In genomic region chr6:30672445-30673253, GRCh38 we compare ENCODE assay signal across 8 cellular contexts. TPM values are rescaled to one million over a fixed set of nuclear protein-coding genes. Genes with fewer than 3 reads are reported as not detected.
DNase-seq lines count a peak whose midpoint lies in the region; ATAC-seq lines count a peak whose summit lies in the region.

TSS of gene DHX16 (minus strand) at chr6:30673006. CDS start at chr6:30672841, 165 bp downstream.

- DNase-seq in DMS153 treated with DMSO at 0.1 percent for 48 hours (lab: John Stamatoyannopoulos, UW; ENCODE audit: unreplicated experiment) = peak; percentile 96
- DNase-seq in Karpas-422 = peak; percentile 98
- DNase-seq in RPMI7951 (ENCODE audit: low read depth) = peak; percentile 99
- peak; percentile 85 for DNase-seq in activated T-helper 1 cell treated with anti-CD3 and anti-CD28 coated beads, Interleukin-12 subunit alpha, Interleukin-12 subunit beta, Interleukin-2, Interleukin-4 antibody, amounts not matched to agents 30 ng/mL and 10 ng/mL and 1 ng/mL, durations not matched to agents 14 hours and 24 hours and 36 hours (ENCODE audit: low spot score)
- peak; percentile 98 for DNase-seq in fibroblast of gingiva (ENCODE audit: low read depth)
- peak; percentile 92 for DNase-seq in naive B cell

- peak within 1 kb of the TSS; percentile 77 for H2AFZ ChIP-seq in Karpas-422 (ENCODE audit: low read length)

- peaks cover 5% of the 10 kb centered on the region; the same call in 1 of the 2 replicates for H4K20me1 ChIP-seq in Karpas-422 (ENCODE audit: insufficient read depth, low read depth, low read length)

- no peaks in the 10 kb centered on the region for H3K9me2 ChIP-seq in Karpas-422 (replicated peaks; ENCODE audit: insufficient read depth, low read length)

- H3K4me2 ChIP-seq in Karpas-422 (ENCODE audit: low read depth, low read length, poor library complexity, severe bottlenecking) = peak within 1 kb of the TSS; percentile 81

- peaks cover 28% of the 10 kb centered on the region for H3K4me1 Mint-ChIP-seq in activated T-helper 1 cell treated with anti-CD3 and anti-CD28 coated beads, Interleukin-12 subunit alpha, Interleukin-12 subunit beta, Interleukin-2, Interleukin-4 antibody, amounts not matched to agents 30 ng/mL and 10 ng/mL and 1 ng/mL, durations not matched to agents 14 hours and 24 hours and 36 hours (ENCODE audit: low read depth)
- peaks cover 27 to 43% (median 32%) of the 10 kb centered on the region in 3 donors for H3K4me1 Mint-ChIP-seq in naive B cell
- peaks cover 44% of the 10 kb centered on the region for H3K4me1 Mint-ChIP-seq in stimulated activated memory B cell treated with anti-CD40 and anti-IgM and Interleukin-4, amounts not matched to agents 10 μg/mL and 1 μg/mL and 100 μg/mL, for 72 hours

- peak within 1 kb of the TSS; percentile 99 for H3K4me3 ChIP-seq in Karpas-422 (ENCODE audit: low read length)

- peak within 1 kb of the TSS; percentile 24 for H3K27ac ChIP-seq in Karpas-422 (ENCODE audit: low read length)

- peaks cover 16% of the 10 kb centered on the region for H3K4me1 ChIP-seq in Karpas-422 (ENCODE audit: low read length)

- H3K9ac ChIP-seq in Karpas-422 (ENCODE audit: low read length) = peak within 1 kb of the TSS; percentile 94

- no peaks in the 10 kb centered on the region for H3K27me3 ChIP-seq in Karpas-422 (ENCODE audit: low read length)

- peak within 1 kb of the TSS; percentile 76 for H3K27ac Mint-ChIP-seq in activated T-helper 1 cell treated with anti-CD3 and anti-CD28 coated beads, Interleukin-12 subunit alpha, Interleukin-12 subunit beta, Interleukin-2, Interleukin-4 antibody, amounts not matched to agents 30 ng/mL and 10 ng/mL and 1 ng/mL, durations not matched to agents 14 hours and 24 hours and 36 hours
- H3K27ac Mint-ChIP-seq in naive B cell = peak within 1 kb of the TSS; percentile 81 to 96 (median 88)
- H3K27ac Mint-ChIP-seq in stimulated activated memory B cell treated with anti-CD40 and anti-IgM and Interleukin-4, amounts not matched to agents 10 μg/mL and 1 μg/mL and 100 μg/mL, for 72 hours = peak within 1 kb of the TSS; percentile 81

- intact Hi-C loops in activated T-helper 1 cell treated with anti-CD3 and anti-CD28 coated beads, Interleukin-12 subunit alpha, Interleukin-12 subunit beta, Interleukin-2, Interleukin-4 antibody, amounts not matched to agents 30 ng/mL and 10 ng/mL and 1 ng/mL, durations not matched to agents 14 hours and 24 hours and 36 hours (cut with micrococcal nuclease) = loop anchor here (1.0 to 5.0 kb wide), 8 partner anchors 10 to 325 kb away; partner anchors contain the start of genes ATAT1, C6orf136, GTF2H4 and MDC1

- H3K9me3 ChIP-seq in Karpas-422 (ENCODE audit: low read length) = no peaks in the 10 kb centered on the region

- peaks cover 31% of the 10 kb centered on the region for H3K36me3 Mint-ChIP-seq in activated T-helper 1 cell treated with anti-CD3 and anti-CD28 coated beads, Interleukin-12 subunit alpha, Interleukin-12 subunit beta, Interleukin-2, Interleukin-4 antibody, amounts not matched to agents 30 ng/mL and 10 ng/mL and 1 ng/mL, durations not matched to agents 14 hours and 24 hours and 36 hours (ENCODE audit: low read depth)
- H3K36me3 Mint-ChIP-seq in naive B cell = peaks cover 17 to 21% of the 10 kb centered on the region in 2 donors
- H3K36me3 Mint-ChIP-seq in stimulated activated memory B cell treated with anti-CD40 and anti-IgM and Interleukin-4, amounts not matched to agents 10 μg/mL and 1 μg/mL and 100 μg/mL, for 72 hours = peaks cover 32% of the 10 kb centered on the region

- peaks cover 17% of the 10 kb centered on the region for H3K36me3 ChIP-seq in Karpas-422 (ENCODE audit: insufficient read depth, low read length)

- no peaks in the 10 kb centered on the region for H3K27me3 Mint-ChIP-seq in activated T-helper 1 cell treated with anti-CD3 and anti-CD28 coated beads, Interleukin-12 subunit alpha, Interleukin-12 subunit beta, Interleukin-2, Interleukin-4 antibody, amounts not matched to agents 30 ng/mL and 10 ng/mL and 1 ng/mL, durations not matched to agents 14 hours and 24 hours and 36 hours (ENCODE audit: insufficient read depth)
- no peaks in the 10 kb centered on the region for H3K27me3 Mint-ChIP-seq in naive B cell
- no peaks in the 10 kb centered on the region for H3K27me3 Mint-ChIP-seq in stimulated activated memory B cell treated with anti-CD40 and anti-IgM and Interleukin-4, amounts not matched to agents 10 μg/mL and 1 μg/mL and 100 μg/mL, for 72 hours

- no peaks in the 10 kb centered on the region for H3K9me3 Mint-ChIP-seq in activated T-helper 1 cell treated with anti-CD3 and anti-CD28 coated beads, Interleukin-12 subunit alpha, Interleukin-12 subunit beta, Interleukin-2, Interleukin-4 antibody, amounts not matched to agents 30 ng/mL and 10 ng/mL and 1 ng/mL, durations not matched to agents 14 hours and 24 hours and 36 hours
- no peaks in the 10 kb centered on the region for H3K9me3 Mint-ChIP-seq in naive B cell
- H3K9me3 Mint-ChIP-seq in stimulated activated memory B cell treated with anti-CD40 and anti-IgM and Interleukin-4, amounts not matched to agents 10 μg/mL and 1 μg/mL and 100 μg/mL, for 72 hours = no peaks in the 10 kb centered on the region

- peaks cover 24% of the 10 kb centered on the region for H3K79me2 ChIP-seq in Karpas-422 (ENCODE audit: low read length)

- ATAC-seq in GM21619 (IDR thresholded peaks at IDR 0.05; ENCODE audit: unreplicated experiment) = peak; percentile 75
- peak; percentile 82 to 83 for ATAC-seq in naive B cell (ENCODE audit: low read depth in 2 of 2)
- ATAC-seq in stimulated activated memory B cell treated with anti-CD40 and anti-IgM and Interleukin-4, amounts not matched to agents 10 μg/mL and 1 μg/mL and 100 μg/mL, for 72 hours = peak; percentile 90

- peak within 1 kb of the TSS; percentile 87 for H3K4me3 Mint-ChIP-seq in activated T-helper 1 cell treated with anti-CD3 and anti-CD28 coated beads, Interleukin-12 subunit alpha, Interleukin-12 subunit beta, Interleukin-2, Interleukin-4 antibody, amounts not matched to agents 30 ng/mL and 10 ng/mL and 1 ng/mL, durations not matched to agents 14 hours and 24 hours and 36 hours
- peak within 1 kb of the TSS; percentile 90 to 97 (median 93) for H3K4me3 Mint-ChIP-seq in naive B cell
- peak within 1 kb of the TSS; percentile 89 for H3K4me3 Mint-ChIP-seq in stimulated activated memory B cell treated with anti-CD40 and anti-IgM and Interleukin-4, amounts not matched to agents 10 μg/mL and 1 μg/mL and 100 μg/mL, for 72 hours

RNA-seq across cellular contexts. Expression of gene DHX16, which starts in this region (rescaled TPM):
- total RNA-seq in Karpas-422 (2014; rRNA removed; shearing (Covaris generic); ENCODE audit: low replicate concordance) = 26.5 and 36.1 TPM in 2 replicates
- total RNA-seq in RPMI7951 (2014; rRNA removed; shearing (Covaris generic)) = 32.2 and 36.8 TPM in 2 replicates
- total RNA-seq in activated T-helper 1 cell treated with anti-CD3 and anti-CD28 coated beads, Interleukin-12 subunit alpha, Interleukin-12 subunit beta, Interleukin-2, Interleukin-4 antibody, amounts not matched to agents 30 ng/mL and 10 ng/mL and 1 ng/mL, durations not matched to agents 14 hours and 24 hours and 36 hours = 52.0 and 54.2 TPM in 2 replicates
- polyA plus RNA-seq in naive B cell (ENCODE audit: low read depth in 6 of 6) = 10 to 100 TPM in 5 of 6 donors, 1 to 10 TPM in 1; 4.2 to 27.0 (median 16.1) TPM

Comparison
In these comparisons a context has a peak if more than half of its experiments do, and no peak if none do; other contexts are left out.
1. Peak in every context shown above with its lines: DNase-seq, ATAC-seq, H3K4me3 ChIP-seq and H3K27ac ChIP-seq.